ENCODE assay signal across 29 cellular contexts in genomic region chr1:208418667-208419066, GRCh38.
"Had no signal": no experiment of that assay in that cellular context is flagged by ENCODE, and none has a peak within 500 bp of the region (broad histone marks: within the 10 kb centered on the region; RNA-seq: fewer than 3 reads in every experiment).

No MANE protein-coding gene starts in this region.

- H3K36me3 Mint-ChIP-seq: T-cell had no signal

- H3K4me1 ChIP-seq: SJCRH30 had no signal

- H3K9me3 ChIP-seq: MG63, SJCRH30 had no signal

- DNase-seq: MG63, MV-4-11, NCI-H1092, NCI-H1105, NCI-H1417 treated with DMSO at 0.1 percent for 48 hours, NCI-H1436 treated with DMSO at 0.1 percent for 48 hours, NCI-H1694 treated with DMSO at 0.1 percent for 48 hours, NCI-H187 treated with DMSO at 0.1 percent for 48 hours, NCI-H2029, NCI-H2081, NCI-H2171 treated with DMSO at 0.1 percent for 48 hours, NCI-H2227 treated with DMSO at 0.1 percent for 48 hours, NCI-H345, NCI-H446, NCI-H510A treated with DMSO at 0.1 percent for 48 hours, NCI-H524 treated with DMSO at 0.1 percent for 48 hours, NCI-H526 treated with DMSO at 0.1 percent for 48 hours, NCI-H774, PC-9, SHP77, SIG-M5, SJCRH30, T-cell, T-helper 17 cell had no signal

- H3K36me3 ChIP-seq: MG63, SJCRH30 had no signal

- ATAC-seq: Panc1, Right ventricle myocardium inferior, SK-N-SH treated with all-trans-retinoic acid at 6 μM for 48 hours, T-cell, T-helper 17 cell had no signal

- H3K27ac Mint-ChIP-seq: T-cell, T-helper 17 cell had no signal

- H3K4me3 ChIP-seq: MG63, PC-9, SJCRH30, SK-N-MC had no signal

- H3K4me1 Mint-ChIP-seq: T-cell, T-helper 17 cell had no signal

- H3K9me3 Mint-ChIP-seq: T-cell had no signal

- H2AFZ ChIP-seq: PC-9 had no signal

- H3K4me3 Mint-ChIP-seq: T-cell, T-helper 17 cell had no signal

- H3K27ac ChIP-seq: PC-9, RWPE1, SJCRH30, SK-N-MC had no signal

- H3K27me3 ChIP-seq: MG63, SJCRH30 had no signal

- H3K4me2 ChIP-seq: PC-9 had no signal
